In the genomic region with DNA sequence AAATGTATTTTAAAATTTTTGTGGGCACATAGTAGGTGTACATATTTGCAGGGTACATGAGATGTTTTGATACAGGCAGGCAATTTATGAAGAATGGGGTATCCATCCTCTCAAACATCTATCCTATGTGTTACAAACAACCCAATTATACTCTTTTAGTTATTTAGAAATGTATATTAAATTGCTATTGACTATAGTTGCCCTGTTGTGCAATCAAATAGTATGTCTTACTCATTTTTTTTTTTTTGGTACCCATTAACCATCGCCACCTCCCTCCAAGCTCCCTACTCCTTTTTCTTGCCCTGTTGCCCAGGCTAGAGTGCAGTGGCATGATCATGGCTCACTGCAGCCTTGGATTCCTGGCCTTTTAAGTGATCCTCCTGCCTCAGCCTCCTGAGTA, we compare ENCODE assay signal across 19 cellular contexts.
A peak's percentile ranks its signal among the peaks of the same experiment; 100 is the strongest.
DNase-seq lines count a peak whose midpoint lies in the region; ATAC-seq, FAIRE-seq and TF ChIP-seq lines count a peak whose summit lies in the region.
"Had no signal": no experiment of that assay in that cellular context is flagged by ENCODE, and none has a peak within 500 bp of the region (broad histone marks: within the 10 kb centered on the region; RNA-seq: fewer than 3 reads in every experiment).

No MANE protein-coding gene starts in this region.

- H3K4me1 ChIP-seq in cardiac muscle cell (ENCODE audit: low read depth) (peaks cover 47% of the 10 kb centered on the region), right atrium auricular region (peaks cover 0 to 20% of the 10 kb centered on the region in 2 donors), K562 (replicated peaks in 1 of 2; ENCODE audit: control insufficient read depth in 2 of 2, insufficient read depth in 2 of 2, low read length in 2 of 2) (peaks cover 22 to 52% of the 10 kb centered on the region in 2 experiments)

- H3K27me3 ChIP-seq in cardiac muscle cell = no peaks in the 10 kb centered on the region
- H3K27me3 ChIP-seq in right atrium auricular region = no peaks in the 10 kb centered on the region
- H3K27me3 ChIP-seq in K562 (ENCODE audit: control insufficient read depth in 2 of 2, insufficient read depth in 2 of 2, low read length in 2 of 2) = no peaks in the 10 kb centered on the region

- FAIRE-seq in K562 (lab: Jason Lieb, UNC) = no peak
- FAIRE-seq: A549, GM12878, GM19239, H1 had no signal

- no peak overlapping the region for H3K4me3 ChIP-seq in cardiac muscle cell
- H3K4me3 ChIP-seq in right atrium auricular region = no peak overlapping the region
- H3K4me3 ChIP-seq in K562 = no peak overlapping the region
- H3K4me3 ChIP-seq: A549, GM12878 had no signal

- H3K27ac Mint-ChIP-seq in nephron progenitor cell = peak overlapping the region; percentile 48
- H3K27ac Mint-ChIP-seq: CD8-positive, alpha-beta T cell; H9 had no signal

- H3K4me1 Mint-ChIP-seq in nephron progenitor cell = peaks cover 57% of the 10 kb centered on the region

- in situ Hi-C loops in K562 (cut with MboI) = no loop called here

- H3K27ac ChIP-seq in cardiac muscle cell (peak overlapping the region; percentile 94), right atrium auricular region (peak overlapping the region in 1 of 2 donors; percentile 92), K562 (ENCODE audit: extremely low read depth, low read depth, low read length) (0 out of 3 replicates have a peak overlapping the region, but pooled peaks have one; percentile 98)
- H3K27ac ChIP-seq: 22Rv1, A549 had no signal

- no peak for TF ChIP-seq POLR2A in K562 (conservative IDR thresholded peaks at IDR 0.05)

- no TSS peak for BruUV-seq in K562 (replicated peaks; lab: Mats Ljungman, UMichigan)

- H3K27me3 Mint-ChIP-seq in nephron progenitor cell (ENCODE audit: low read depth, poor library complexity) = no peaks in the 10 kb centered on the region

- H3K9ac ChIP-seq in K562 (ENCODE audit: insufficient read depth in 1 of 2, low read depth in 2 of 2, low read length in 2 of 2) = no peak overlapping the region

- H3K9me1 ChIP-seq in K562 (ENCODE audit: control insufficient read depth, insufficient read depth, low read length) = no peaks in the 10 kb centered on the region

- no peak overlapping the region for H3K4me2 ChIP-seq in K562 (ENCODE audit: insufficient read depth, low read length)
- H3K4me2 ChIP-seq: A549 had no signal

- no peaks in the 10 kb centered on the region for H3K79me2 ChIP-seq in K562 (ENCODE audit: control insufficient read depth, insufficient read depth, low read length)

- DNase-seq in cardiac muscle cell (ENCODE audit: low read depth in 1 of 2, low spot score in 1 of 2) (no peak), right atrium auricular region (ENCODE audit: low spot score) (no peak), K562 (ENCODE audit: extremely low read depth in 1 of 4, low spot score in 3 of 4) (no peak), nephron progenitor cell (no peak), NCI-H2107 (lab: John Stamatoyannopoulos, UW) (no peak), posterior vena cava (ENCODE audit: low spot score) (no peak)
- DNase-seq: AML-193; Calu3; CD8-positive, alpha-beta T cell; DMS53; DND-41; EL; H9 had no signal

- no peak overlapping the region for H3K4me3 Mint-ChIP-seq in nephron progenitor cell
- H3K4me3 Mint-ChIP-seq: CD8-positive, alpha-beta T cell; H9 had no signal

- intact Hi-C loops in K562 (cut with micrococcal nuclease) = loop anchor here (5.0 kb wide), 2 partner anchors 72 to 128 kb away; a partner anchor contains a TSS
- intact Hi-C loops in posterior vena cava (cut with DNase I) = no loop called here

- no peaks in the 10 kb centered on the region for H3K9me3 Mint-ChIP-seq in nephron progenitor cell
- H3K9me3 Mint-ChIP-seq: CD8-positive, alpha-beta T cell; H9 had no signal

- CTCF ChIA-PET in K562 (lab: Yijun Ruan, JAX; ENCODE audit: low intra/inter-chr PET ratio) = no interaction called here

- no peak for TF ChIP-seq RAD21 in K562 (CRISPR knock-in tag; conservative IDR thresholded peaks at IDR 0.05 in 1 of 2, IDR thresholded peaks at IDR 0.05 in 1 of 2)

- H4K20me1 ChIP-seq in K562 (replicated peaks; ENCODE audit: control insufficient read depth, insufficient read depth, low read length) = no peaks in the 10 kb centered on the region

- ATAC-seq in K562 = no peak
- no peak for ATAC-seq in HG03175 (IDR thresholded peaks at IDR 0.05; ENCODE audit: unreplicated experiment)
- ATAC-seq: A549; CD8-positive, alpha-beta T cell; GM12878 had no signal

- H3K36me3 ChIP-seq in cardiac muscle cell = no peaks in the 10 kb centered on the region
- no peaks in the 10 kb centered on the region for H3K36me3 ChIP-seq in right atrium auricular region
- no peaks in the 10 kb centered on the region for H3K36me3 ChIP-seq in K562 (ENCODE audit: control insufficient read depth, insufficient read depth, low read length)

- TF ChIP-seq CTCF in cardiac muscle cell (IDR thresholded peaks at IDR 0.05; ENCODE audit: low read depth, low read length) = no peak
- TF ChIP-seq CTCF in right atrium auricular region (IDR thresholded peaks at IDR 0.05) = no peak
- TF ChIP-seq CTCF in K562 (IDR thresholded peaks at IDR 0.05 in 2 of 3, conservative IDR thresholded peaks at IDR 0.05 in 1 of 3; ENCODE audit: insufficient read depth in 2 of 3, low read depth in 1 of 3, low read length in 3 of 3) = no peak
- no peak for TF ChIP-seq CTCF in nephron progenitor cell (IDR thresholded peaks at IDR 0.05)

- no peak for TF ChIP-seq EP300 in K562 (IDR thresholded peaks at IDR 0.05; ENCODE audit: low read length)

- no peaks in the 10 kb centered on the region for H3K36me3 Mint-ChIP-seq in nephron progenitor cell (ENCODE audit: low read depth)
- H3K36me3 Mint-ChIP-seq: CD8-positive, alpha-beta T cell had no signal

- H2AFZ ChIP-seq in K562 (ENCODE audit: low read depth, low read length) = no peak overlapping the region

- H3K9me3 ChIP-seq in cardiac muscle cell (ENCODE audit: low read depth) (no peaks in the 10 kb centered on the region), right atrium auricular region (no peaks in the 10 kb centered on the region), K562 (replicated peaks; ENCODE audit: control insufficient read depth, insufficient read depth, low read depth, low read length) (no peaks in the 10 kb centered on the region)
- H3K9me3 ChIP-seq: A549 had no signal

- 100% methylated on average over 1 of the region's 1 CpG for WGBS in K562 (ENCODE audit: insufficient coverage, low coverage, missing lambda C conversion rate)

- POLR2A ChIA-PET in K562 (lab: Yijun Ruan, JAX) = interaction anchor here (2.6 kb wide), 1 partner anchor 7 kb away, joined by 19 read pairs; no protein-coding TSS in a partner anchor

TF ChIP-seq in K562, 482 proteins besides CTCF, POLR2A, EP300 and RAD21:
- no peak for TF ChIP-seq BMI1 (IDR thresholded peaks at IDR 0.05; ENCODE audit: low read length)
- TF ChIP-seq ZKSCAN1 (IDR thresholded peaks at IDR 0.05; ENCODE audit: low read depth, low read length) = peak; percentile 78
- TF ChIP-seq CEBPB (tag; IDR thresholded peaks at IDR 0.05) = peak; percentile 68; the same call in 1 of the 2 replicates
- no peak for TF ChIP-seq IFI16 (CRISPR knock-in tag; IDR thresholded peaks at IDR 0.05)
- no peak for TF ChIP-seq NCOA6 (IDR thresholded peaks at IDR 0.05)
- no peak for TF ChIP-seq CEBPG (CRISPR knock-in tag; IDR thresholded peaks at IDR 0.05)
- peak; percentile 21 to 60; a peak in 1 of 4 replicates for TF ChIP-seq CEBPG (tag; conservative IDR thresholded peaks at IDR 0.05 in 1 of 2, IDR thresholded peaks at IDR 0.05 in 1 of 2)
- no peak for TF ChIP-seq CHCHD3 (CRISPR knock-in tag; IDR thresholded peaks at IDR 0.05)
- TF ChIP-seq, protein P1, sequence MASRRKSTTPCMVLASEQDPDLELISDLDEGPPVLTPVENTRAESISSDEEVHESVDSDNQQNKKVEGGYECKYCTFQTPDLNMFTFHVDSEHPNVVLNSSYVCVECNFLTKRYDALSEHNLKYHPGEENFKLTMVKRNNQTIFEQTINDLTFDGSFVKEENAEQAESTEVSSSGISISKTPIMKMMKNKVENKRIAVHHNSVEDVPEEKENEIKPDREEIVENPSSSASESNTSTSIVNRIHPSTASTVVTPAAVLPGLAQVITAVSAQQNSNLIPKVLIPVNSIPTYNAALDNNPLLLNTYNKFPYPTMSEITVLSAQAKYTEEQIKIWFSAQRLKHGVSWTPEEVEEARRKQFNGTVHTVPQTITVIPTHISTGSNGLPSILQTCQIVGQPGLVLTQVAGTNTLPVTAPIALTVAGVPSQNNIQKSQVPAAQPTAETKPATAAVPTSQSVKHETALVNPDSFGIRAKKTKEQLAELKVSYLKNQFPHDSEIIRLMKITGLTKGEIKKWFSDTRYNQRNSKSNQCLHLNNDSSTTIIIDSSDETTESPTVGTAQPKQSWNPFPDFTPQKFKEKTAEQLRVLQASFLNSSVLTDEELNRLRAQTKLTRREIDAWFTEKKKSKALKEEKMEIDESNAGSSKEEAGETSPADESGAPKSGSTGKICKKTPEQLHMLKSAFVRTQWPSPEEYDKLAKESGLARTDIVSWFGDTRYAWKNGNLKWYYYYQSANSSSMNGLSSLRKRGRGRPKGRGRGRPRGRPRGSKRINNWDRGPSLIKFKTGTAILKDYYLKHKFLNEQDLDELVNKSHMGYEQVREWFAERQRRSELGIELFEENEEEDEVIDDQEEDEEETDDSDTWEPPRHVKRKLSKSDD (conservative IDR thresholded peaks at IDR 0.05; ENCODE audit: low read length) = no peak
- TF ChIP-seq, protein P2, sequence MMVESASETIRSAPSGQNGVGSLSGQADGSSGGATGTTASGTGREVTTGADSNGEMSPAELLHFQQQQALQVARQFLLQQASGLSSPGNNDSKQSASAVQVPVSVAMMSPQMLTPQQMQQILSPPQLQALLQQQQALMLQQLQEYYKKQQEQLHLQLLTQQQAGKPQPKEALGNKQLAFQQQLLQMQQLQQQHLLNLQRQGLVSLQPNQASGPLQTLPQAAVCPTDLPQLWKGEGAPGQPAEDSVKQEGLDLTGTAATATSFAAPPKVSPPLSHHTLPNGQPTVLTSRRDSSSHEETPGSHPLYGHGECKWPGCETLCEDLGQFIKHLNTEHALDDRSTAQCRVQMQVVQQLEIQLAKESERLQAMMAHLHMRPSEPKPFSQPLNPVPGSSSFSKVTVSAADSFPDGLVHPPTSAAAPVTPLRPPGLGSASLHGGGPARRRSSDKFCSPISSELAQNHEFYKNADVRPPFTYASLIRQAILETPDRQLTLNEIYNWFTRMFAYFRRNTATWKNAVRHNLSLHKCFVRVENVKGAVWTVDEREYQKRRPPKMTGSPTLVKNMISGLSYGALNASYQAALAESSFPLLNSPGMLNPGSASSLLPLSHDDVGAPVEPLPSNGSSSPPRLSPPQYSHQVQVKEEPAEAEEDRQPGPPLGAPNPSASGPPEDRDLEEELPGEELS (CRISPR knock-in tag; IDR thresholded peaks at IDR 0.05; ENCODE audit: borderline replicate concordance) = no peak
TF ChIP-seq in K562: peak in this region for 3.
